In genomic region chr2:34096552-34097171, GRCh38 we compare ENCODE assay signal across 8 cellular contexts.
DNase-seq lines count a peak whose midpoint lies in the region; ATAC-seq and TF ChIP-seq lines count a peak whose summit lies in the region.

No MANE protein-coding gene starts in this region.

- no peak overlapping the region for H3K4me3 ChIP-seq in SJSA1
- no peak overlapping the region for H3K4me3 ChIP-seq in body of pancreas

- H3K4me1 ChIP-seq in SJSA1 (replicated peaks), result no peaks in the 10 kb centered on the region
- H3K4me1 ChIP-seq in body of pancreas, result no peaks in the 10 kb centered on the region

- intact Hi-C loops in body of pancreas (cut with DNase I), result loop anchor here (5.0 kb wide), 1 partner anchor 476 kb away; no protein-coding TSS in a partner anchor

- 53 to 56% methylated on average over 3 of the region's 3 CpGs for WGBS in body of pancreas, 2 donors

- H3K36me3 ChIP-seq in SJSA1 (no peaks in the 10 kb centered on the region), body of pancreas (replicated peaks in 1 of 2; ENCODE audit: insufficient read depth in 1 of 2, low read depth in 2 of 2) (no peaks in the 10 kb centered on the region)

- H3K27me3 ChIP-seq in SJSA1 (replicated peaks) (no peaks in the 10 kb centered on the region), body of pancreas (no peaks in the 10 kb centered on the region)

- H3K9me3 ChIP-seq in SJSA1 (replicated peaks) (no peaks in the 10 kb centered on the region), body of pancreas (no peaks in the 10 kb centered on the region)

- TF ChIP-seq POLR2A in body of pancreas (IDR thresholded peaks at IDR 0.05), result no peak

- peak; percentile 84 for ATAC-seq in body of pancreas

- H3K27ac ChIP-seq in SJSA1 (no peak overlapping the region), body of pancreas (no peak overlapping the region)

- TF ChIP-seq CTCF in GM20000 (IDR thresholded peaks at IDR 0.05; ENCODE audit: extremely low read depth, missing control alignments) (peak; percentile 50), body of pancreas (IDR thresholded peaks at IDR 0.05) (peak; percentile 69 to 89 (median 85))

- DNase-seq in DMS79 treated with DMSO at 0.1 percent for 48 hours (lab: John Stamatoyannopoulos, UW), result peak; percentile 3
- no peak for DNase-seq in DMS79 (lab: John Stamatoyannopoulos, UW)
- DNase-seq in GM20000 (ENCODE audit: low spot score), result peak; percentile 22
- DNase-seq in HT-29 (ENCODE audit: low spot score), result peak; percentile 86
- peak; percentile 49 to 58 for DNase-seq in SJSA1 (ENCODE audit: low read depth in 1 of 2, low spot score in 2 of 2)
- DNase-seq in body of pancreas, result peak; percentile 70 to 74 (median 72)
- DNase-seq in iris pigment epithelial cell (ENCODE audit: low read depth), result peak; percentile 61
- peak; percentile 48 to 51 for DNase-seq in stimulated activated CD4-positive, alpha-beta T cell treated with anti-CD3 and anti-CD28 coated beads, Interleukin-2, amount 100 ng/mL, for 48 hours
